8 cellular contexts compared by ENCODE assay signal in the genomic region with DNA sequence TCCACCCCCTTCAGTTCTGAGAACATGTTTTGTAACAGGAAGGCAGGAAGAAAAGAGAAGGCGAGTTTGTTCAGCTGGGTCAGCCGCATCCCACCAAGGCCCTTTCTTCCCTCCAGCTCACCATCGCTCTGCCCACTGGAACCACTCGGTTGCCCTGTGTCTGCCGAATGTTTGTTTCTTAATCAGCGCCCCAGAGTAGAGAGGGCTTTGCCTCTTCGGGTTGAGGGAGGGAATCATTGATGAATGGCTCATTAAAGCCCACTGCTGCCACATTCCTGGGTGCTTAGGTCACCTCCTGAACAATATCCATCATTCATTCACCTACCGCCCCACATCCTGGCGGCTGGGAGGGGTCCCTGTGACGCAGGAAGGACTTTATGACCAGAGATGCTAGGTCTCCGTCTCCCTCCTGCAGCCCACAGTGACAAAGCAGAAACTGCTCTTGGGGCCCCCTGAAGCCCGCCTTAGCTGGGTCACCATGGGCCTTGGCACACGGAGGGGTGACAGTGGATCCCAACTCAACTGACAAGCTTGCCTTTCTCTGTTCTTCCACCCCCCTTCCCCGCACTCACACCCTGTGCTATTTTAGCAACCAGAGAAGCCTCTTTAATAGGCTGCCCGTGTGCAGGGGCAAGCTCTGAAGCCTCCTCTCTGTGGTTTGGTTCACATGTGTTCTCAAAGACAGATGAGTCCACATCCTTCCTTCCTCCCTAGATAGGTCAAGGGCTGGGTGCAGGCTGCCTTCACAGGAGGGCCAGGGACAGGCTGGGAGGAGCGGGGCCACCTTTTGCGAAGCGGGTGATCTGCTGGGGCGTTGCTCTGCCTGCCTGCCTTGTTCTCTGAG. TPM values are rescaled to one million over a fixed set of nuclear protein-coding genes. Genes with fewer than 3 reads are reported as not detected.
DNase-seq lines count a peak whose midpoint lies in the region; ATAC-seq and TF ChIP-seq lines count a peak whose summit lies in the region.

No MANE protein-coding gene starts in this region.

- ATAC-seq in Right ventricle myocardium inferior = peak; percentile 6
- no peak for ATAC-seq in HG03039 (IDR thresholded peaks at IDR 0.05; ENCODE audit: unreplicated experiment)

- no peaks in the 10 kb centered on the region for H3K9me2 ChIP-seq in Karpas-422 (replicated peaks; ENCODE audit: insufficient read depth, low read length)

- peaks cover 36% of the 10 kb centered on the region for H3K4me1 ChIP-seq in Karpas-422 (ENCODE audit: low read length)

- H3K4me2 ChIP-seq in Karpas-422 (ENCODE audit: low read depth, low read length, poor library complexity, severe bottlenecking) = no peak overlapping the region

- H4K20me1 ChIP-seq in Karpas-422 (ENCODE audit: insufficient read depth, low read depth, low read length) = peaks cover 11% of the 10 kb centered on the region; the same call in 1 of the 2 replicates

- intact Hi-C loops in Right ventricle myocardium inferior (cut with DNase I) = no loop called here

- H3K27ac ChIP-seq in Karpas-422 (ENCODE audit: low read length) = peak overlapping the region; percentile 27; the same call in 1 of the 2 replicates

- no peaks in the 10 kb centered on the region for H3K36me3 ChIP-seq in Karpas-422 (ENCODE audit: insufficient read depth, low read length)

- H3K79me2 ChIP-seq in Karpas-422 (ENCODE audit: low read length) = peaks cover 93% of the 10 kb centered on the region

- H2AFZ ChIP-seq in Karpas-422 (ENCODE audit: low read length) = no peak overlapping the region

- H3K9me3 ChIP-seq in Karpas-422 (ENCODE audit: low read length) = no peaks in the 10 kb centered on the region

- H3K4me3 ChIP-seq in GM12865 (ENCODE audit: low read depth, low read length) (no peak overlapping the region), Karpas-422 (ENCODE audit: low read length) (no peak overlapping the region)

- no peaks in the 10 kb centered on the region for H3K27me3 ChIP-seq in Karpas-422 (ENCODE audit: low read length)

- DNase-seq in GM12865 (ENCODE audit: low read depth) (peak; percentile 79), Karpas-422 (no peak), Right ventricle myocardium inferior (ENCODE audit: missing footprints) (peak; percentile 70), pulmonary artery endothelial cell (ENCODE audit: low read depth, low spot score) (peak; percentile 36), HUDEP-2 (lab: John Stamatoyannopoulos, UW; ENCODE audit: unreplicated experiment in 76 of 76) (no peak), NCI-H2196 (lab: John Stamatoyannopoulos, UW; ENCODE audit: unreplicated experiment) (no peak)
- peak; percentile 26 to 34 for DNase-seq in activated T-cell treated with anti-CD3 and anti-CD28 coated beads, Interleukin-2, amount 50 U/mL, for 48 hours

- peak overlapping the region; percentile 17; the same call in 1 of the 2 replicates for H3K9ac ChIP-seq in Karpas-422 (ENCODE audit: low read length)

- TF ChIP-seq CTCF in GM12865 (IDR thresholded peaks at IDR 0.05; ENCODE audit: insufficient read depth, low read depth, low read length, missing control alignments) = no peak

RNA-seq across cellular contexts. Expression of a gene that starts 46.2 kb away (rescaled TPM):
- 54.6 and 106 TPM in 2 replicates for total RNA-seq in Karpas-422 (2014; rRNA removed; shearing (Covaris generic); ENCODE audit: low replicate concordance)
- total RNA-seq in Right ventricle myocardium inferior = 145 TPM
- total RNA-seq in pulmonary artery endothelial cell = 287 and 407 TPM in 2 replicates

RNA-seq across cellular contexts. Expression of a gene that starts 50.7 kb away (rescaled TPM):
- 0.40 TPM in 1 of 2 replicates, not detected in the other for total RNA-seq in Karpas-422 (2014; rRNA removed; shearing (Covaris generic); ENCODE audit: low replicate concordance)
- total RNA-seq in Right ventricle myocardium inferior (not detected), pulmonary artery endothelial cell (0.20 TPM in 1 of 2 replicates, not detected in the other)

Comparison
In these comparisons a context has a peak if more than half of its experiments do, and no peak if none do; other contexts are left out.
1. DNase-seq: peak in GM12865 (single experiment), activated T-cell treated with anti-CD3 and anti-CD28 coated beads, Interleukin-2, amount 50 U/mL, for 48 hours (2 of 2), Right ventricle myocardium inferior (single experiment) and pulmonary artery endothelial cell (single experiment); none in Karpas-422 (single experiment), HUDEP-2 (0 of 76) and NCI-H2196 (single experiment).